In genomic region chr2:36678856-36679255, GRCh38 we compare ENCODE assay signal across 7 cellular contexts. TPM values are rescaled to one million over a fixed set of nuclear protein-coding genes. Genes with fewer than 3 reads are reported as not detected.
"Had no signal": no experiment of that assay in that cellular context is flagged by ENCODE, and none has a peak within 500 bp of the region (broad histone marks: within the 10 kb centered on the region; RNA-seq: fewer than 3 reads in every experiment).

No MANE protein-coding gene starts in this region.

- DNase-seq: GOT3, H9, KBM-7 had no signal

- H3K9ac ChIP-seq: GM23248 had no signal

- H3K27ac ChIP-seq: GM23248 had no signal

- H2AFZ ChIP-seq: GM23248 had no signal

- ATAC-seq: HepG2 had no signal

- H3K4me3 ChIP-seq: GM23248 had no signal

- FAIRE-seq: H54, HepG2 had no signal

RNA-seq across cellular contexts. Expression of gene VIT, which starts 17.7 kb away (rescaled TPM):
- total RNA-seq: HepG2, HT1080 had no signal
- polyA plus RNA-seq: HepG2 had no signal
